ENCODE assay signal across 8 cellular contexts in genomic region chr7:32998363-32999171, GRCh38. TPM values are rescaled to one million over a fixed set of nuclear protein-coding genes. Genes with fewer than 3 reads are reported as not detected.
DNase-seq lines count a peak whose midpoint lies in the region; ATAC-seq, FAIRE-seq and TF ChIP-seq lines count a peak whose summit lies in the region.
"Not testable (repeated sequence)": the region's sequence is repeated elsewhere in the genome, so short reads cannot be mapped to it uniquely, and the experiment has no call there.

No MANE protein-coding gene starts in this region.

- ATAC-seq in K562 = peak; percentile 90
- ATAC-seq in Right ventricle myocardium inferior = peak; percentile 88

- peak overlapping the region; percentile 37 for H3K4me2 ChIP-seq in K562 (ENCODE audit: insufficient read depth, low read length)

- CTCF ChIA-PET in RWPE1 (lab: Yijun Ruan, JAX); K562 (lab: Yijun Ruan, JAX; ENCODE audit: low intra/inter-chr PET ratio): not testable (repeated sequence)

- H3K9me1 ChIP-seq in K562 (ENCODE audit: control insufficient read depth, insufficient read depth, low read length) = not testable (repeated sequence)

- not testable (repeated sequence) for H3K79me2 ChIP-seq in K562 (ENCODE audit: control insufficient read depth, insufficient read depth, low read length)

- FAIRE-seq in K562 (lab: Jason Lieb, UNC) = peak; percentile 88

- H3K4me3 Mint-ChIP-seq in nephron (peak overlapping the region; percentile 51 to 62 (median 59)), type B pancreatic cell (peak overlapping the region; percentile 28)

- intact Hi-C loops in K562 (cut with micrococcal nuclease); Right ventricle myocardium inferior (cut with DNase I): not testable (repeated sequence)

- H3K27ac ChIP-seq in RWPE1 = peak overlapping the region; percentile 66
- H3K27ac ChIP-seq in K562 (ENCODE audit: extremely low read depth, low read depth, low read length) = not testable (repeated sequence)

- WGBS in K562 (ENCODE audit: insufficient coverage, low coverage, missing lambda C conversion rate) = 26% methylated on average over 12 of the region's 14 CpGs

- not testable (repeated sequence) for H3K9me3 Mint-ChIP-seq in nephron, type B pancreatic cell

- H3K9ac ChIP-seq in K562 (ENCODE audit: insufficient read depth in 1 of 2, low read depth in 2 of 2, low read length in 2 of 2) = not testable (repeated sequence)

- in situ Hi-C loops in K562 (cut with MboI) = not testable (repeated sequence)

- not testable (repeated sequence) for H3K36me3 ChIP-seq in K562 (ENCODE audit: control insufficient read depth, insufficient read depth, low read length)

- H3K4me1 Mint-ChIP-seq in nephron (peaks cover 25% of the 10 kb centered on the region), type B pancreatic cell (ENCODE audit: unreplicated experiment) (peaks cover 18% of the 10 kb centered on the region)

- POLR2A ChIA-PET in RWPE1 (lab: Yijun Ruan, JAX; ENCODE audit: low non-redundant PET); K562 (lab: Yijun Ruan, JAX): not testable (repeated sequence)

- not testable (repeated sequence) for H3K4me1 ChIP-seq in K562 (replicated peaks in 1 of 2; ENCODE audit: control insufficient read depth in 2 of 2, insufficient read depth in 2 of 2, low read length in 2 of 2)

- peak overlapping the region; percentile 85 for H2AFZ ChIP-seq in K562 (ENCODE audit: low read depth, low read length)

- not testable (repeated sequence) for H3K27me3 Mint-ChIP-seq in nephron (ENCODE audit: low read depth); type B pancreatic cell

- H3K27ac Mint-ChIP-seq in nephron = peak overlapping the region; percentile 98 to 100 (median 99)
- H3K27ac Mint-ChIP-seq in type B pancreatic cell = peak overlapping the region; percentile 63

- TF ChIP-seq POLR2A in K562 (conservative IDR thresholded peaks at IDR 0.05) = not testable (repeated sequence)

- TF ChIP-seq CTCF in LNCaP clone FGC (IDR thresholded peaks at IDR 0.05; ENCODE audit: control insufficient read depth, extremely low read depth, insufficient read depth); RWPE1 (conservative IDR thresholded peaks at IDR 0.05; ENCODE audit: low read depth); K562 (IDR thresholded peaks at IDR 0.05 in 2 of 3, conservative IDR thresholded peaks at IDR 0.05 in 1 of 3; ENCODE audit: insufficient read depth in 2 of 3, low read depth in 1 of 3, low read length in 3 of 3); nephron (IDR thresholded peaks at IDR 0.05; ENCODE audit: unreplicated experiment in 3 of 3); type B pancreatic cell (conservative IDR thresholded peaks at IDR 0.05): not testable (repeated sequence)

- H3K9me3 ChIP-seq in K562 (replicated peaks; ENCODE audit: control insufficient read depth, insufficient read depth, low read depth, low read length) = not testable (repeated sequence)

- H3K27me3 ChIP-seq in K562 (ENCODE audit: control insufficient read depth in 2 of 2, insufficient read depth in 2 of 2, low read length in 2 of 2) = not testable (repeated sequence)

- not testable (repeated sequence) for TF ChIP-seq EP300 in K562 (IDR thresholded peaks at IDR 0.05; ENCODE audit: low read length)

- DNase-seq in Daoy (ENCODE audit: low read depth) (peak; percentile 72), HCEC 1CT (peak; percentile 64), LNCaP clone FGC (ENCODE audit: low read depth) (peak; percentile 35), K562 (ENCODE audit: extremely low read depth in 1 of 4, low spot score in 3 of 4) (peak in 1 of 4 experiments; percentile 51)
- DNase-seq in RWPE1 (ENCODE audit: low spot score); Right ventricle myocardium inferior (ENCODE audit: missing footprints); type B pancreatic cell (ENCODE audit: extremely low spot score, unreplicated experiment): not testable (repeated sequence)

- H3K4me3 ChIP-seq in LNCaP clone FGC (ENCODE audit: low read depth, low read length); K562: not testable (repeated sequence)

- not testable (repeated sequence) for TF ChIP-seq RAD21 in K562 (CRISPR knock-in tag; conservative IDR thresholded peaks at IDR 0.05 in 1 of 2, IDR thresholded peaks at IDR 0.05 in 1 of 2)

- not testable (repeated sequence) for H3K36me3 Mint-ChIP-seq in nephron (ENCODE audit: low read depth); type B pancreatic cell

- BruUV-seq in K562 (replicated peaks; lab: Mats Ljungman, UMichigan) = not testable (repeated sequence)

- not testable (repeated sequence) for H4K20me1 ChIP-seq in K562 (replicated peaks; ENCODE audit: control insufficient read depth, insufficient read depth, low read length)

TF ChIP-seq in K562, 482 proteins besides CTCF, POLR2A, EP300 and RAD21 (continues in another document):
- TF ChIP-seq, protein P1, sequence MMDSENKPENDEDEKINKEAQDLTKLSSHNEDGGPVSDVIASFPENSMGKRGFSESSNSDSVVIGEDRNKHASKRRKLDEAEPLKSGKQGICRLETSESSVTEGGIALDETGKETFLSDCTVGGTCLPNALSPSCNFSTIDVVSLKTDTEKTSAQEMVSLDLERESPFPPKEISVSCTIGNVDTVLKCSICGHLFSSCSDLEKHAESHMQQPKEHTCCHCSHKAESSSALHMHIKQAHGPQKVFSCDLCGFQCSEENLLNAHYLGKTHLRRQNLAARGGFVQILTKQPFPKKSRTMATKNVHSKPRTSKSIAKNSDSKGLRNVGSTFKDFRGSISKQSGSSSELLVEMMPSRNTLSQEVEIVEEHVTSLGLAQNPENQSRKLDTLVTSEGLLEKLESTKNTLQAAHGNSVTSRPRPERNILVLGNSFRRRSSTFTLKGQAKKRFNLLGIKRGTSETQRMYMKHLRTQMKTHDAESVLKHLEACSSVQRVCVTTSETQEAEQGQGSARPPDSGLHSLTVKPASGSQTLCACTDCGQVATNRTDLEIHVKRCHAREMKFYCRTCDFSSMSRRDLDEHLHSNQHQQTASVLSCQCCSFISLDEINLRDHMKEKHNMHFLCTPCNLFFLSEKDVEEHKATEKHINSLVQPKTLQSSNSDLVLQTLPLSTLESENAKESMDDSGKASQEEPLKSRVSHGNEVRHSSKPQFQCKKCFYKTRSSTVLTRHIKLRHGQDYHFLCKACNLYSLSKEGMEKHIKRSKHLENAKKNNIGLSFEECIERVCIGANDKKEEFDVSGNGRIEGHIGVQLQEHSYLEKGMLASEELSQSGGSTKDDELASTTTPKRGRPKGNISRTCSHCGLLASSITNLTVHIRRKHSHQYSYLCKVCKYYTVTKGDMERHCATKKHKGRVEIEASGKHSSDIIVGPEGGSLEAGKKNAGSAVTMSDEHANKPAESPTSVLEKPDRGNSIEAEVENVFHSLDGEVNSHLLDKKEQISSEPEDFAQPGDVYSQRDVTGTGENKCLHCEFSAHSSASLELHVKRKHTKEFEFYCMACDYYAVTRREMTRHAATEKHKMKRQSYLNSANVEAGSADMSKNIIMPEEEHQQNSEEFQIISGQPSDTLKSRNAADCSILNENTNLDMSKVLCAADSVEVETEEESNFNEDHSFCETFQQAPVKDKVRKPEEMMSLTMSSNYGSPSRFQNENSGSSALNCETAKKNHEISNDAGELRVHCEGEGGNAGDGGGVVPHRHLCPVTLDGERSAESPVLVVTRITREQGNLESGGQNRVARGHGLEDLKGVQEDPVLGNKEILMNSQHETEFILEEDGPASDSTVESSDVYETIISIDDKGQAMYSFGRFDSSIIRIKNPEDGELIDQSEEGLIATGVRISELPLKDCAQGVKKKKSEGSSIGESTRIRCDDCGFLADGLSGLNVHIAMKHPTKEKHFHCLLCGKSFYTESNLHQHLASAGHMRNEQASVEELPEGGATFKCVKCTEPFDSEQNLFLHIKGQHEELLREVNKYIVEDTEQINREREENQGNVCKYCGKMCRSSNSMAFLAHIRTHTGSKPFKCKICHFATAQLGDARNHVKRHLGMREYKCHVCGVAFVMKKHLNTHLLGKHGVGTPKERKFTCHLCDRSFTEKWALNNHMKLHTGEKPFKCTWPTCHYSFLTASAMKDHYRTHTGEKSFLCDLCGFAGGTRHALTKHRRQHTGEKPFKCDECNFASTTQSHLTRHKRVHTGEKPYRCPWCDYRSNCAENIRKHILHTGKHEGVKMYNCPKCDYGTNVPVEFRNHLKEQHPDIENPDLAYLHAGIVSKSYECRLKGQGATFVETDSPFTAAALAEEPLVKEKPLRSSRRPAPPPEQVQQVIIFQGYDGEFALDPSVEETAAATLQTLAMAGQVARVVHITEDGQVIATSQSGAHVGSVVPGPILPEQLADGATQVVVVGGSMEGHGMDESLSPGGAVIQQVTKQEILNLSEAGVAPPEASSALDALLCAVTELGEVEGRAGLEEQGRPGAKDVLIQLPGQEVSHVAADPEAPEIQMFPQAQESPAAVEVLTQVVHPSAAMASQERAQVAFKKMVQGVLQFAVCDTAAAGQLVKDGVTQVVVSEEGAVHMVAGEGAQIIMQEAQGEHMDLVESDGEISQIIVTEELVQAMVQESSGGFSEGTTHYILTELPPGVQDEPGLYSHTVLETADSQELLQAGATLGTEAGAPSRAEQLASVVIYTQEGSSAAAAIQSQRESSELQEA (IDR thresholded peaks at IDR 0.05; ENCODE audit: low read depth) = 0 out of 2 replicates have a peak, but pooled peaks have one; percentile 22

RNA-seq across cellular contexts. Expression of gene FKBP9, which starts 41.3 kb away (rescaled TPM):
- total RNA-seq in Daoy (2014; rRNA removed; shearing (Covaris generic)) = 68.6 and 85.4 TPM in 2 replicates
- total RNA-seq in K562 (2011; cell fraction: chromatin; rRNA removed; ENCODE audit: low replicate concordance) = 60.0 and 63.9 TPM in 2 replicates
- 53.8 and 63.0 TPM in 2 replicates for total RNA-seq in K562 (2011; cell fraction: nucleolus; rRNA removed)
- 56.3 and 59.8 TPM in 2 replicates for total RNA-seq in K562 (2011; cell fraction: nucleoplasm; rRNA removed)
- total RNA-seq in K562 (2014; rRNA removed) (14.4 and 18.6 TPM in 2 replicates), K562 (2014; rRNA removed; fragmentation: Illumina TruSeq; extraction: Trizol) (18.8 and 19.2 TPM in 2 replicates), K562 (2015; rRNA removed; fragmentation: Illumina TruSeq; extraction: Trizol) (17.0 and 17.8 TPM in 2 replicates), K562 (2021) (23.7 and 27.2 TPM in 2 replicates), Right ventricle myocardium inferior (124 TPM), type B pancreatic cell (ENCODE audit: low replicate concordance) (76.0 and 131 TPM in 2 replicates)
- polyA plus RNA-seq in K562 (2011; rRNA removed) (15.9 and 18.6 TPM in 2 replicates), K562 (2014; fragmentation: Illumina TruSeq; extraction: Trizol) (15.8 and 16.7 TPM in 2 replicates), K562 (2014; fragmentation: Nextera tagmentation; extraction: Ambion mirVana) (1 to 10 TPM; 5.9 to 8.1 TPM), K562 (2014; rRNA removed) (10.9 and 12.2 TPM in 2 replicates)
- polyA plus RNA-seq in K562 (2011; cell fraction: cytosol; rRNA removed) = 16.3 and 28.5 TPM in 2 replicates
- polyA plus RNA-seq in K562 (2011; cell fraction: nucleus; rRNA removed) = 17.6 and 26.7 TPM in 2 replicates
- polyA plus RNA-seq in K562 (2012) = 24.7 and 37.0 TPM in 2 replicates
- 55.7 and 77.7 TPM in 2 replicates for polyA minus RNA-seq in K562 (2011; rRNA and poly(A)+ RNA removed)
- 11.5 and 28.3 TPM in 2 replicates for polyA minus RNA-seq in K562 (2011; cell fraction: cytosol; rRNA and poly(A)+ RNA removed)
- polyA minus RNA-seq in K562 (2011; cell fraction: nucleus; rRNA and poly(A)+ RNA removed) = 9.7 and 17.9 TPM in 2 replicates
